ENCODE assay signal across 10 cellular contexts in genomic region chr9:107239474-107239873, GRCh38. TPM values are rescaled to one million over a fixed set of nuclear protein-coding genes. Genes with fewer than 3 reads are reported as not detected.
A peak's percentile ranks its signal among the peaks of the same experiment; 100 is the strongest.
DNase-seq lines count a peak whose midpoint lies in the region; ATAC-seq and TF ChIP-seq lines count a peak whose summit lies in the region.
"Had no signal": no experiment of that assay in that cellular context is flagged by ENCODE, and none has a peak within 500 bp of the region (broad histone marks: within the 10 kb centered on the region; RNA-seq: fewer than 3 reads in every experiment).

No MANE protein-coding gene starts in this region.

- H3K27me3 Mint-ChIP-seq in T-helper 17 cell, result peaks cover 15% of the 10 kb centered on the region
- H3K27me3 Mint-ChIP-seq: activated naive CD8-positive, alpha-beta T cell had no signal

- DNase-seq in heart left ventricle (no peak), Right ventricle myocardium inferior (ENCODE audit: missing footprints) (no peak), RPMI8226 (peak; percentile 20), fibroblast of villous mesenchyme (ENCODE audit: low read depth) (peak; percentile 59), superior temporal gyrus (ENCODE audit: extremely low spot score) (peak; percentile 23), H7 (no peak), T-helper 17 cell (no peak)
- DNase-seq: DMS53 had no signal

- no peak overlapping the region for H3K27ac Mint-ChIP-seq in T-helper 17 cell
- H3K27ac Mint-ChIP-seq: activated naive CD8-positive, alpha-beta T cell had no signal

- 47 to 62% (median 51%) methylated on average over 2 of the region's 2 CpGs for WGBS in heart left ventricle, 4 donors

- intact Hi-C loops in heart left ventricle (cut with DNase I), result loop anchor here in 5 of 10 donors (2.0 to 5.0 kb wide), 4 partner anchors 98 to 103 kb away; no protein-coding TSS in a partner anchor
- intact Hi-C loops in Right ventricle myocardium inferior (cut with DNase I), result loop anchor here (5.0 kb wide), 1 partner anchor 103 kb away; no protein-coding TSS in a partner anchor

- H3K4me1 Mint-ChIP-seq in T-helper 17 cell, result peaks cover 10% of the 10 kb centered on the region

- H3K4me1 ChIP-seq in heart left ventricle, result peaks cover 0 to 4% (median 0%) of the 10 kb centered on the region in 12 donors

- TF ChIP-seq CTCF in heart left ventricle (IDR thresholded peaks at IDR 0.05), result peak in 11 of 12 donors; percentile 14 to 59 (median 39)
- peak; percentile 58 for TF ChIP-seq CTCF in fibroblast of villous mesenchyme (IDR thresholded peaks at IDR 0.05; ENCODE audit: insufficient read depth, low read depth, low read length)

- ATAC-seq in heart left ventricle (no peak), Right ventricle myocardium inferior (no peak), GM21737 (IDR thresholded peaks at IDR 0.05; ENCODE audit: unreplicated experiment) (no peak), T-helper 17 cell (no peak)

- no peaks in the 10 kb centered on the region for H3K36me3 ChIP-seq in heart left ventricle
- H3K36me3 ChIP-seq in H7 (replicated peaks; ENCODE audit: control insufficient read depth, insufficient read depth, low read length), result no peaks in the 10 kb centered on the region

- no peak overlapping the region for H3K4me3 Mint-ChIP-seq in T-helper 17 cell
- H3K4me3 Mint-ChIP-seq: activated naive CD8-positive, alpha-beta T cell had no signal

- H3K27me3 ChIP-seq in heart left ventricle, result no peaks in the 10 kb centered on the region
- H3K27me3 ChIP-seq in H7 (ENCODE audit: control insufficient read depth, insufficient read depth, low read length), result no peaks in the 10 kb centered on the region

- H3K9me3 ChIP-seq in heart left ventricle (no peaks in the 10 kb centered on the region), T-helper 17 cell (ENCODE audit: control insufficient read depth, low read length, poor library complexity, severe bottlenecking) (no peaks in the 10 kb centered on the region)

- H3K4me3 ChIP-seq in heart left ventricle (no peak overlapping the region), fibroblast of villous mesenchyme (ENCODE audit: low read depth, low read length) (no peak overlapping the region), H7 (ENCODE audit: insufficient read depth, low read depth, low read length) (no peak overlapping the region)

- no peak for TF ChIP-seq POLR2A in heart left ventricle (IDR thresholded peaks at IDR 0.05)

- no peaks in the 10 kb centered on the region for H3K36me3 Mint-ChIP-seq in T-helper 17 cell (ENCODE audit: low read depth)
- H3K36me3 Mint-ChIP-seq: activated naive CD8-positive, alpha-beta T cell had no signal

- no peak overlapping the region for H3K27ac ChIP-seq in heart left ventricle

RNA-seq across cellular contexts. Expression of gene RAD23B, which starts 43.6 kb away (rescaled TPM):
- 100 to 1,000 TPM in 6 of 9 donors, 10 to 100 TPM in 3; 84.4 to 144 (median 105) TPM for total RNA-seq in heart left ventricle
- polyA plus RNA-seq in heart left ventricle, result 100 to 1,000 TPM in 1 of 2 donors, 10 to 100 TPM in 1; 39.8 to 111 TPM
- total RNA-seq in Right ventricle myocardium inferior, result 110 TPM
- total RNA-seq in fibroblast of villous mesenchyme, result 184 and 375 TPM in 2 replicates
- 137 and 174 TPM in 2 replicates for total RNA-seq in H7 (2014; rRNA removed; shearing (Covaris generic))
- total RNA-seq in T-helper 17 cell, result 10 to 100 TPM; 64.8 to 75.8 TPM

Comparison
In these comparisons a context has a peak if more than half of its experiments do, and no peak if none do; other contexts are left out.
1. DNase-seq: peak in RPMI8226 (single experiment), fibroblast of villous mesenchyme (single experiment) and superior temporal gyrus (single experiment); none in heart left ventricle (0 of 5), Right ventricle myocardium inferior (single experiment), H7 (single experiment) and T-helper 17 cell (0 of 3).